In the genomic region with DNA sequence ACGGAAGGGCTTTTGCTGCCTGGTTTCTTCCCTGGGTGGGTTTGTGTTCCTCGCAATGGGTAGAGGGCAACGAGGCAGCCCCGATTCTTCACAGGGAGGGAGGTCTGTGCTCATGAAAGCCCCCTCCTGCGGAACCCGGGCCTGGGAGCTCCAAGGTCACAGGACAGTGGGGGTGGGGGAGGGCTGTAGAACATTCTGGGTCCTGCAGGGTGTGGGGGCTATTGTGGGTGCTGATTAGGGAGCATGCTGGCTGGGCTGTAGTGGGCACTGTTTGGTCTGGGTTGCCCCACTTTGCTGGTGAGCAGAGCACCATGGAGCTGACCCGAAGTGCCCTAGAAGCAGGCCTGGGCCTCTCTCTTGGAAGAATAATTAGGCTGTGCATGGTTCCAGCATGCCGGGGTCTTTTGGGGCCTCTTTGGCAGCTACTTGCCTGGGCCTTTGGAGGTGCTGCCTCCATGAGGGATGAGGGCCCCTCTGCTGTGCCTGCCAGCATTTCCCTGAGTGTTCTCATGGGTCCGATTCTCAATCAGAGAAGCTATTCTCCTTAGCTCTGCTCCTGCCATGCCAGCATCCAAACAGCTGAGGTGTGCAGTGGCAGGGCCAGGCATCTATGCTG, we compare ENCODE assay signal across 1 cellular context.
TF ChIP-seq lines count a peak whose summit lies in the region.

No MANE protein-coding gene starts in this region.

TF ChIP-seq in GM23338, 12 proteins besides CTCF, POLR2A, EP300 and RAD21 (continued from another document):
- TF ChIP-seq, protein P1, sequence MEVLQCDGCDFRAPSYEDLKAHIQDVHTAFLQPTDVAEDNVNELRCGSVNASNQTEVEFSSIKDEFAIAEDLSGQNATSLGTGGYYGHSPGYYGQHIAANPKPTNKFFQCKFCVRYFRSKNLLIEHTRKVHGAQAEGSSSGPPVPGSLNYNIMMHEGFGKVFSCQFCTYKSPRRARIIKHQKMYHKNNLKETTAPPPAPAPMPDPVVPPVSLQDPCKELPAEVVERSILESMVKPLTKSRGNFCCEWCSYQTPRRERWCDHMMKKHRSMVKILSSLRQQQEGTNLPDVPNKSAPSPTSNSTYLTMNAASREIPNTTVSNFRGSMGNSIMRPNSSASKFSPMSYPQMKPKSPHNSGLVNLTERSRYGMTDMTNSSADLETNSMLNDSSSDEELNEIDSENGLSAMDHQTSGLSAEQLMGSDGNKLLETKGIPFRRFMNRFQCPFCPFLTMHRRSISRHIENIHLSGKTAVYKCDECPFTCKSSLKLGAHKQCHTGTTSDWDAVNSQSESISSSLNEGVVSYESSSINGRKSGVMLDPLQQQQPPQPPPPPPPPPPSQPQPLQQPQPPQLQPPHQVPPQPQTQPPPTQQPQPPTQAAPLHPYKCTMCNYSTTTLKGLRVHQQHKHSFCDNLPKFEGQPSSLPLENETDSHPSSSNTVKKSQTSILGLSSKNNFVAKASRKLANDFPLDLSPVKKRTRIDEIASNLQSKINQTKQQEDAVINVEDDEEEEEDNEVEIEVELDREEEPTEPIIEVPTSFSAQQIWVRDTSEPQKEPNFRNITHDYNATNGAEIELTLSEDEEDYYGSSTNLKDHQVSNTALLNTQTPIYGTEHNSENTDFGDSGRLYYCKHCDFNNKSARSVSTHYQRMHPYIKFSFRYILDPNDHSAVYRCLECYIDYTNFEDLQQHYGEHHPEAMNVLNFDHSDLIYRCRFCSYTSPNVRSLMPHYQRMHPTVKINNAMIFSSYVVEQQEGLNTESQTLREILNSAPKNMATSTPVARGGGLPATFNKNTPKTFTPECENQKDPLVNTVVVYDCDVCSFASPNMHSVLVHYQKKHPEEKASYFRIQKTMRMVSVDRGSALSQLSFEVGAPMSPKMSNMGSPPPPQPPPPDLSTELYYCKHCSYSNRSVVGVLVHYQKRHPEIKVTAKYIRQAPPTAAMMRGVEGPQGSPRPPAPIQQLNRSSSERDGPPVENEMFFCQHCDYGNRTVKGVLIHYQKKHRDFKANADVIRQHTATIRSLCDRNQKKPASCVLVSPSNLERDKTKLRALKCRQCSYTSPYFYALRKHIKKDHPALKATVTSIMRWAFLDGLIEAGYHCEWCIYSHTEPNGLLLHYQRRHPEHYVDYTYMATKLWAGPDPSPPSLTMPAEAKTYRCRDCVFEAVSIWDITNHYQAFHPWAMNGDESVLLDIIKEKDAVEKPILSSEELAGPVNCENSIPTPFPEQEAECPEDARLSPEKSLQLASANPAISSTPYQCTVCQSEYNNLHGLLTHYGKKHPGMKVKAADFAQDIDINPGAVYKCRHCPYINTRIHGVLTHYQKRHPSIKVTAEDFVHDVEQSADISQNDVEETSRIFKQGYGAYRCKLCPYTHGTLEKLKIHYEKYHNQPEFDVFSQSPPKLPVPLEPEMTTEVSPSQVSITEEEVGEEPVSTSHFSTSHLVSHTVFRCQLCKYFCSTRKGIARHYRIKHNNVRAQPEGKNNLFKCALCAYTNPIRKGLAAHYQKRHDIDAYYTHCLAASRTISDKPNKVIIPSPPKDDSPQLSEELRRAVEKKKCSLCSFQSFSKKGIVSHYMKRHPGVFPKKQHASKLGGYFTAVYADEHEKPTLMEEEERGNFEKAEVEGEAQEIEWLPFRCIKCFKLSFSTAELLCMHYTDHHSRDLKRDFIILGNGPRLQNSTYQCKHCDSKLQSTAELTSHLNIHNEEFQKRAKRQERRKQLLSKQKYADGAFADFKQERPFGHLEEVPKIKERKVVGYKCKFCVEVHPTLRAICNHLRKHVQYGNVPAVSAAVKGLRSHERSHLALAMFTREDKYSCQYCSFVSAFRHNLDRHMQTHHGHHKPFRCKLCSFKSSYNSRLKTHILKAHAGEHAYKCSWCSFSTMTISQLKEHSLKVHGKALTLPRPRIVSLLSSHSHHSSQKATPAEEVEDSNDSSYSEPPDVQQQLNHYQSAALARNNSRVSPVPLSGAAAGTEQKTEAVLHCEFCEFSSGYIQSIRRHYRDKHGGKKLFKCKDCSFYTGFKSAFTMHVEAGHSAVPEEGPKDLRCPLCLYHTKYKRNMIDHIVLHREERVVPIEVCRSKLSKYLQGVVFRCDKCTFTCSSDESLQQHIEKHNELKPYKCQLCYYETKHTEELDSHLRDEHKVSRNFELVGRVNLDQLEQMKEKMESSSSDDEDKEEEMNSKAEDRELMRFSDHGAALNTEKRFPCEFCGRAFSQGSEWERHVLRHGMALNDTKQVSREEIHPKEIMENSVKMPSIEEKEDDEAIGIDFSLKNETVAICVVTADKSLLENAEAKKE (CRISPR knock-in tag; IDR thresholded peaks at IDR 0.05), result no peak
- no peak for TF ChIP-seq CREB1 (CRISPR knock-in tag; IDR thresholded peaks at IDR 0.05; ENCODE audit: low read depth)
- TF ChIP-seq, protein P2, sequence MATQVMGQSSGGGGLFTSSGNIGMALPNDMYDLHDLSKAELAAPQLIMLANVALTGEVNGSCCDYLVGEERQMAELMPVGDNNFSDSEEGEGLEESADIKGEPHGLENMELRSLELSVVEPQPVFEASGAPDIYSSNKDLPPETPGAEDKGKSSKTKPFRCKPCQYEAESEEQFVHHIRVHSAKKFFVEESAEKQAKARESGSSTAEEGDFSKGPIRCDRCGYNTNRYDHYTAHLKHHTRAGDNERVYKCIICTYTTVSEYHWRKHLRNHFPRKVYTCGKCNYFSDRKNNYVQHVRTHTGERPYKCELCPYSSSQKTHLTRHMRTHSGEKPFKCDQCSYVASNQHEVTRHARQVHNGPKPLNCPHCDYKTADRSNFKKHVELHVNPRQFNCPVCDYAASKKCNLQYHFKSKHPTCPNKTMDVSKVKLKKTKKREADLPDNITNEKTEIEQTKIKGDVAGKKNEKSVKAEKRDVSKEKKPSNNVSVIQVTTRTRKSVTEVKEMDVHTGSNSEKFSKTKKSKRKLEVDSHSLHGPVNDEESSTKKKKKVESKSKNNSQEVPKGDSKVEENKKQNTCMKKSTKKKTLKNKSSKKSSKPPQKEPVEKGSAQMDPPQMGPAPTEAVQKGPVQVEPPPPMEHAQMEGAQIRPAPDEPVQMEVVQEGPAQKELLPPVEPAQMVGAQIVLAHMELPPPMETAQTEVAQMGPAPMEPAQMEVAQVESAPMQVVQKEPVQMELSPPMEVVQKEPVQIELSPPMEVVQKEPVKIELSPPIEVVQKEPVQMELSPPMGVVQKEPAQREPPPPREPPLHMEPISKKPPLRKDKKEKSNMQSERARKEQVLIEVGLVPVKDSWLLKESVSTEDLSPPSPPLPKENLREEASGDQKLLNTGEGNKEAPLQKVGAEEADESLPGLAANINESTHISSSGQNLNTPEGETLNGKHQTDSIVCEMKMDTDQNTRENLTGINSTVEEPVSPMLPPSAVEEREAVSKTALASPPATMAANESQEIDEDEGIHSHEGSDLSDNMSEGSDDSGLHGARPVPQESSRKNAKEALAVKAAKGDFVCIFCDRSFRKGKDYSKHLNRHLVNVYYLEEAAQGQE (IDR thresholded peaks at IDR 0.05; ENCODE audit: unreplicated experiment), result no peak
- no peak for TF ChIP-seq NANOG (IDR thresholded peaks at IDR 0.05; ENCODE audit: borderline replicate concordance)
- TF ChIP-seq, protein P3, sequence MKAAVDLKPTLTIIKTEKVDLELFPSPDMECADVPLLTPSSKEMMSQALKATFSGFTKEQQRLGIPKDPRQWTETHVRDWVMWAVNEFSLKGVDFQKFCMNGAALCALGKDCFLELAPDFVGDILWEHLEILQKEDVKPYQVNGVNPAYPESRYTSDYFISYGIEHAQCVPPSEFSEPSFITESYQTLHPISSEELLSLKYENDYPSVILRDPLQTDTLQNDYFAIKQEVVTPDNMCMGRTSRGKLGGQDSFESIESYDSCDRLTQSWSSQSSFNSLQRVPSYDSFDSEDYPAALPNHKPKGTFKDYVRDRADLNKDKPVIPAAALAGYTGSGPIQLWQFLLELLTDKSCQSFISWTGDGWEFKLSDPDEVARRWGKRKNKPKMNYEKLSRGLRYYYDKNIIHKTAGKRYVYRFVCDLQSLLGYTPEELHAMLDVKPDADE (IDR thresholded peaks at IDR 0.05), result no peak
- TF ChIP-seq EZH2phosphoT487 (IDR thresholded peaks at IDR 0.05; ENCODE audit: unreplicated experiment), result no peak
